ENCODE assay signal across 19 cellular contexts in genomic region chr14:95409472-95410307, GRCh38.
A peak's percentile ranks its signal among the peaks of the same experiment; 100 is the strongest.
DNase-seq lines count a peak whose midpoint lies in the region; TF ChIP-seq lines count a peak whose summit lies in the region.
"Had no signal": no experiment of that assay in that cellular context is flagged by ENCODE, and none has a peak within 500 bp of the region (broad histone marks: within the 10 kb centered on the region; RNA-seq: fewer than 3 reads in every experiment).

No MANE protein-coding gene starts in this region.

- H3K4me1 Mint-ChIP-seq in Calu3 (ENCODE audit: low read depth, unreplicated experiment): no peaks in the 10 kb centered on the region

- CTCF ChIA-PET in Calu3 (lab: Charles Lee): no interaction called here

- H3K27ac Mint-ChIP-seq in Calu3 (ENCODE audit: unreplicated experiment): no peak overlapping the region

- H3K36me3 Mint-ChIP-seq in Calu3 (ENCODE audit: insufficient read depth, unreplicated experiment): no peaks in the 10 kb centered on the region

- intact Hi-C loops in Calu3 (cut with micrococcal nuclease; ENCODE audit: unreplicated experiment): no loop called here

- no peak overlapping the region for H3K4me3 Mint-ChIP-seq in Calu3 (ENCODE audit: low read depth, unreplicated experiment)
- H3K4me3 Mint-ChIP-seq: naive thymus-derived CD4-positive, alpha-beta T cell had no signal

- H3K27me3 Mint-ChIP-seq in Calu3 (ENCODE audit: unreplicated experiment): peaks cover 49% of the 10 kb centered on the region
- H3K27me3 Mint-ChIP-seq: naive thymus-derived CD4-positive, alpha-beta T cell had no signal

- no peaks in the 10 kb centered on the region for H3K9me3 Mint-ChIP-seq in Calu3 (ENCODE audit: low read depth, unreplicated experiment)

- no peak overlapping the region for H3K4me3 ChIP-seq in foreskin fibroblast (ENCODE audit: low read depth in 1 of 2, low read length in 2 of 2)
- H3K4me3 ChIP-seq: BLaER1 treated with 17β-estradiol and CSF1 and Interleukin-3, amounts not matched to agents 10 nM and 100 nM; esophagus squamous epithelium; GM23248; left lung had no signal

- TF ChIP-seq CTCF in Calu3 (IDR thresholded peaks at IDR 0.05; ENCODE audit: unreplicated experiment): no peak
- TF ChIP-seq CTCF in foreskin fibroblast (IDR thresholded peaks at IDR 0.05; ENCODE audit: low read depth, low read length): no peak

- no TSS peak for BruUV-seq in Calu3 (replicated peaks; lab: Mats Ljungman, UMichigan)

- peak; percentile 18 for DNase-seq in NCI-H69 (lab: John Stamatoyannopoulos, UW)
- peak in 28 of 61 donors; percentile 3 to 52 (median 23) for DNase-seq in caudate nucleus (lab: John Stamatoyannopoulos, UW)
- peak; percentile 59 for DNase-seq in medulla oblongata (ENCODE audit: extremely low spot score)
- DNase-seq in substantia nigra (lab: John Stamatoyannopoulos, UW): peak in 27 of 49 donors; percentile 3 to 62 (median 24)
- no peak for DNase-seq in NCI-H2081 treated with DMSO at 0.1 percent for 48 hours (lab: John Stamatoyannopoulos, UW)
- no peak for DNase-seq in Calu3
- no peak for DNase-seq in foreskin fibroblast
- DNase-seq: activated CD4-positive, alpha-beta T cell treated with anti-CD3 and anti-CD28 coated beads for 1 hour; dermis blood vessel endothelial cell; DMS53; esophagus squamous epithelium; GM23248; left lung; naive thymus-derived CD4-positive, alpha-beta T cell; NCI-H1930; NCI-H774; stimulated activated CD4-positive, alpha-beta T cell treated with anti-CD3 and anti-CD28 coated beads, Interleukin-2, amount 100 ng/mL, for 48 hours; T-helper 9 cell had no signal

- H3K27ac ChIP-seq in caudate nucleus (ENCODE audit: low read depth, low read length): peak overlapping the region; percentile 76
- H3K27ac ChIP-seq in substantia nigra (ENCODE audit: low read depth, low read length, poor library complexity, severe bottlenecking): peak overlapping the region; percentile 90
- H3K27ac ChIP-seq: BLaER1 treated with 17β-estradiol and CSF1 and Interleukin-3, amounts not matched to agents 10 nM and 100 nM; GM23248; left lung had no signal

Comparison
In these comparisons a context has a peak if more than half of its experiments do, and no peak if none do; other contexts are left out.
1. DNase-seq: peak in NCI-H69 (single experiment), medulla oblongata (single experiment) and substantia nigra (27 of 49); none in NCI-H2081 treated with DMSO at 0.1 percent for 48 hours (single experiment), Calu3 (single experiment) and foreskin fibroblast (0 of 2).